Comparison of ENCODE assay signal across 8 cellular contexts in the genomic region with DNA sequence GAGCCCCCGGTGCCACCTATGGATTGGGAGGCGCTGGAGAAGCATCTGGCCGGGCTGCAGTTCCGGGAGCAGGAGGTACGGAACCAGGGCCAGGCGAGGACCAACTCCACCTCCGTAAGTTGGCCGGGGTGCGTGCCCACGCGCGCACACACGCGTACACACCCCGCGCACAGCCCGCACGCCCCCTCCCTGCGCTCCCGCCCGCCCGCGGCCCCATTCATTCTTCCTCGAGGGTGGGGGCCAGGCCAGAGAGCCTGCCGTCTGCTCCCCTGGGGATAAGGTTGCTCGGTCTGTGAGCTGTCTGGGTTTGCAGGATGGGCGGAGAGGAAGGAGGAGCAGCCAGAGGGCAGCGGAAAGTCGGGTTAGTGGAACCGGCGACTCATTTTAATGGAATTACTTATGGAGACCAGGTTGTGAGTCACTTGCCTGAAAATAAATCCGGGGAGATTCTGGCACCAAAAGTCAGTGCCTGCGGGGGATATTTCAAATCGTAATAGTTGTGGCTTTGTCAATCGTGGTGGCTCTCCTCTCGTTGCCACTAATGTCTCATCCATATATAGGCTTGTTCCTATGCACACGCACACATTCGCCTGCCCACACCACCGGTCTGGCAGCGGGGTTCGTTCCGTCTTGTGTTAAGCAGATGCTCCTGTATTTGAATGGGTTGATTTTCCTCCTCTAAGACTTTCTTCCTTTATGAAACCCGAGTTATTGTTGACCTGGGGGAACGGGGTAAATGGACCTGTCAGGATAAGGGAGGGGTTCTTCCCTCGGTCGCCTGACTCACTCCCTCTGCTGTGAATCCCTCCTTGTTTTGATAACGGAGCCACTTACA.
DNase-seq lines count a peak whose midpoint lies in the region; ATAC-seq, FAIRE-seq and TF ChIP-seq lines count a peak whose summit lies in the region.

No MANE protein-coding gene starts in this region.

- peak overlapping the region; percentile 14; the same call in 1 of the 2 replicates for H3K4me3 ChIP-seq in LNCaP clone FGC (ENCODE audit: low read depth, low read length)
- peak overlapping the region; percentile 84 to 95 (median 84) for H3K4me3 ChIP-seq in esophagus muscularis mucosa
- H3K4me3 ChIP-seq in mononuclear cell (ENCODE audit: low read length): peak overlapping the region; percentile 10
- H3K4me3 ChIP-seq in tibial artery: peak overlapping the region; percentile 69 to 90

- H3K4me1 ChIP-seq in esophagus muscularis mucosa (peaks cover 46 to 73% (median 72%) of the 10 kb centered on the region in 4 donors), mononuclear cell (ENCODE audit: insufficient read depth, low read length) (peaks cover 24% of the 10 kb centered on the region), tibial artery (peaks cover 0 to 64% (median 35%) of the 10 kb centered on the region in 4 donors)

- FAIRE-seq in D721Med (lab: Jason Lieb, UNC): no peak

- no peak for ATAC-seq in GM19463 (IDR thresholded peaks at IDR 0.05; ENCODE audit: unreplicated experiment)

- WGBS in esophagus muscularis mucosa: under 1% methylated on average over 16 of the region's 47 CpGs

- peak; percentile 100 for DNase-seq in EH (ENCODE audit: low read depth)
- no peak for DNase-seq in LNCaP clone FGC (ENCODE audit: low read depth)
- DNase-seq in UCSD-AML1 (lab: John Stamatoyannopoulos, UW; ENCODE audit: unreplicated experiment): peak; percentile 35
- DNase-seq in esophagus muscularis mucosa (ENCODE audit: extremely low spot score): no peak
- peak; percentile 88 to 97 for DNase-seq in tibial artery
- no peak for DNase-seq in D721Med (ENCODE audit: insufficient read length, low spot score)

- peak overlapping the region; percentile 97 to 100 (median 98) for H3K27ac ChIP-seq in esophagus muscularis mucosa (replicated peaks in 1 of 4)
- peak overlapping the region; percentile 92 to 98 for H3K27ac ChIP-seq in tibial artery

- H3K9me3 ChIP-seq in esophagus muscularis mucosa (no peaks in the 10 kb centered on the region), mononuclear cell (ENCODE audit: low read depth, low read length) (no peaks in the 10 kb centered on the region), tibial artery (no peaks in the 10 kb centered on the region)

- no peak for TF ChIP-seq POLR2A in esophagus muscularis mucosa (IDR thresholded peaks at IDR 0.05; ENCODE audit: low read depth)

- TF ChIP-seq CTCF in LNCaP clone FGC (IDR thresholded peaks at IDR 0.05; ENCODE audit: control insufficient read depth, extremely low read depth, insufficient read depth) (no peak), esophagus muscularis mucosa (IDR thresholded peaks at IDR 0.05) (peak in 1 of 3 experiments; percentile 9), tibial artery (IDR thresholded peaks at IDR 0.05) (no peak), D721Med (IDR thresholded peaks at IDR 0.05; ENCODE audit: insufficient read depth, missing control alignments) (no peak)

- intact Hi-C loops in esophagus muscularis mucosa (cut with DNase I) (loop anchor here (2.0 kb wide), 1 partner anchor 40 kb away; no protein-coding TSS in a partner anchor), tibial artery (cut with DNase I; ENCODE audit: low total_unique reads) (loop anchor here (2.0 kb wide), 1 partner anchor 34 kb away; no protein-coding TSS in a partner anchor)

- peak; percentile 62 for TF ChIP-seq EP300 in esophagus muscularis mucosa (IDR thresholded peaks at IDR 0.05)

- H3K36me3 ChIP-seq in esophagus muscularis mucosa (peaks cover 0 to 9% (median 0%) of the 10 kb centered on the region in 4 donors), tibial artery (no peaks in the 10 kb centered on the region)

- H3K27me3 ChIP-seq in esophagus muscularis mucosa (no peaks in the 10 kb centered on the region), mononuclear cell (ENCODE audit: insufficient read depth, low read length) (peaks cover 38% of the 10 kb centered on the region), tibial artery (no peaks in the 10 kb centered on the region)

Comparison
In these comparisons a context has a peak if more than half of its experiments do, and no peak if none do; other contexts are left out.
1. DNase-seq: peak in EH (single experiment), UCSD-AML1 (single experiment) and tibial artery (2 of 2); none in LNCaP clone FGC (single experiment), esophagus muscularis mucosa (single experiment) and D721Med (single experiment).
2. H3K4me3 ChIP-seq: peak in every context shown above with its lines; median percentile 84 in esophagus muscularis mucosa; 80 in tibial artery; 14 in LNCaP clone FGC; 10 in mononuclear cell.